Comparison of ENCODE assay signal across 9 cellular contexts in genomic region chr3:10320320-10320677, GRCh38. TPM values are rescaled to one million over a fixed set of nuclear protein-coding genes. Genes with fewer than 3 reads are reported as not detected.
DNase-seq lines count a peak whose midpoint lies in the region; ATAC-seq and TF ChIP-seq lines count a peak whose summit lies in the region.
"Had no signal": no experiment of that assay in that cellular context is flagged by ENCODE, and none has a peak within 500 bp of the region (broad histone marks: within the 10 kb centered on the region; RNA-seq: fewer than 3 reads in every experiment).

No MANE protein-coding gene starts in this region.

- H3K27me3 ChIP-seq in GM23248 (replicated peaks; ENCODE audit: insufficient read depth) (0 out of 2 replicates have a peak, but pooled peaks cover 1% of the 10 kb centered on the region), right cardiac atrium (ENCODE audit: control insufficient read depth, insufficient read depth) (no peaks in the 10 kb centered on the region)

- H3K4me3 ChIP-seq in GM23248 = peak overlapping the region; percentile 92
- peak overlapping the region; percentile 98 for H3K4me3 ChIP-seq in right cardiac atrium (ENCODE audit: low read length)
- peak overlapping the region; percentile 49 to 99 (median 93) for H3K4me3 ChIP-seq in skin epidermis

- TF ChIP-seq CTCF in VCaP (conservative IDR thresholded peaks at IDR 0.05) = no peak

- H3K27ac ChIP-seq in GM23248 = peak overlapping the region; percentile 98
- H3K27ac ChIP-seq in VCaP = peak overlapping the region; percentile 90
- H3K27ac ChIP-seq in right cardiac atrium (ENCODE audit: low read length) = peak overlapping the region; percentile 66
- H3K27ac ChIP-seq in skin epidermis = peak overlapping the region in 20 of 21 experiments; percentile 77 to 99 (median 94)

- no peaks in the 10 kb centered on the region for H3K9me2 ChIP-seq in GM23248 (ENCODE audit: insufficient read depth)

- ATAC-seq in right cardiac atrium = no peak
- no peak for ATAC-seq in GM18498 (IDR thresholded peaks at IDR 0.05; ENCODE audit: unreplicated experiment)
- ATAC-seq in HG03159 (IDR thresholded peaks at IDR 0.05; ENCODE audit: unreplicated experiment) = no peak

- H3K4me2 ChIP-seq in GM23248 (ENCODE audit: unreplicated experiment) = peak overlapping the region; percentile 99

- H3K9me3 ChIP-seq in GM23248 (ENCODE audit: low read depth) (no peaks in the 10 kb centered on the region), right cardiac atrium (ENCODE audit: control insufficient read depth, low read length) (no peaks in the 10 kb centered on the region)

- in situ Hi-C loops in GM23248 (cut with MboI) = no loop called here
- in situ Hi-C loops in KBM-7 (cut with MboI; ENCODE audit: low pct_unique_long_range_greater_than_20kb, low sequenced_read_pairs) = no loop called here

- peaks cover 26% of the 10 kb centered on the region; the same call in 1 of the 2 replicates for H3K36me3 ChIP-seq in GM23248 (ENCODE audit: low read depth)

- 0 out of 2 replicates have a peak, but pooled peaks cover 8% of the 10 kb centered on the region for H4K20me1 ChIP-seq in GM23248 (ENCODE audit: insufficient read depth)

- H3F3A ChIP-seq in GM23248 (ENCODE audit: insufficient read depth) = peaks cover 7% of the 10 kb centered on the region; the same call in 1 of the 2 replicates

- H2AFZ ChIP-seq in GM23248 = peak overlapping the region; percentile 17; the same call in 1 of the 2 replicates

- 1 to 2% methylated on average over 9 of the region's 9 CpGs for WGBS in GM23248 (ENCODE audit: low coverage in 1 of 2, low lambda C conversion rate in 2 of 2, missing lambda C conversion rate in 2 of 2), 2 experiments
- under 1% methylated on average over 9 of the region's 9 CpGs for WGBS in right cardiac atrium

- DNase-seq in GM23248 = peak; percentile 47
- no peak for DNase-seq in right cardiac atrium
- no peak for DNase-seq in LoVo (ENCODE audit: low spot score)
- DNase-seq in KBM-7 = no peak

- intact Hi-C loops in right cardiac atrium (cut with DNase I) = no loop called here

- peak overlapping the region; percentile 100 for H3K9ac ChIP-seq in GM23248

- H3K79me2 ChIP-seq in GM23248 (ENCODE audit: insufficient read depth) = peaks cover 55% of the 10 kb centered on the region

- peaks cover 16% of the 10 kb centered on the region for H3K4me1 ChIP-seq in GM23248 (ENCODE audit: insufficient read depth)
- H3K4me1 ChIP-seq in right cardiac atrium (ENCODE audit: control insufficient read depth, insufficient read depth, low read length) = peaks cover 4% of the 10 kb centered on the region

RNA-seq across cellular contexts. Expression of gene SEC13, which starts 0.6 kb away (rescaled TPM):
- total RNA-seq in GM23248 (2014; rRNA removed; shearing (Covaris generic)) = 190 and 219 TPM in 2 replicates
- 304 and 307 TPM in 2 replicates for polyA plus RNA-seq in GM23248 (2016; fragmentation: Nextera tagmentation; extraction: Ambion mirVana)
- total RNA-seq in right cardiac atrium = 10 to 100 TPM; 53.7 to 86.8 (median 70.8) TPM
- 74.1 TPM for polyA plus RNA-seq in right cardiac atrium

RNA-seq across cellular contexts. Expression of gene GHRL, which starts 27.6 kb away (rescaled TPM):
- total RNA-seq in GM23248 (2014; rRNA removed; shearing (Covaris generic)) = not detected in 2 replicates
- polyA plus RNA-seq in GM23248 (2016; fragmentation: Nextera tagmentation; extraction: Ambion mirVana) (0.71 TPM in 1 of 2 replicates, not detected in the other), right cardiac atrium (0.25 TPM)
- not detected for total RNA-seq in right cardiac atrium
- total RNA-seq: RPMI7951 had no signal
